ENCODE assay signal across 21 cellular contexts in genomic region chr14:31126680-31127079, GRCh38.
DNase-seq lines count a peak whose midpoint lies in the region; ATAC-seq, FAIRE-seq and TF ChIP-seq lines count a peak whose summit lies in the region.
"Had no signal": no experiment of that assay in that cellular context is flagged by ENCODE, and none has a peak within 500 bp of the region (broad histone marks: within the 10 kb centered on the region; RNA-seq: fewer than 3 reads in every experiment).

No MANE protein-coding gene starts in this region.

- no peaks in the 10 kb centered on the region for H3K9me2 ChIP-seq in OCI-LY7 (ENCODE audit: insufficient read depth, low read length)

- BruUV-seq in HepG2 (replicated peaks; lab: Mats Ljungman, UMichigan) = no TSS peak
- no TSS peak for BruUV-seq in OCI-LY7 (replicated peaks; lab: Mats Ljungman, UMichigan)

- no peak for DNase-seq in HepG2 (ENCODE audit: low spot score)
- DNase-seq in right lobe of liver = no peak
- DNase-seq in T-helper 17 cell = no peak
- DNase-seq in immature natural killer cell = no peak
- DNase-seq in kidney = no peak
- DNase-seq in NCI-H2171 treated with DMSO at 0.1 percent for 48 hours (lab: John Stamatoyannopoulos, UW) = no peak
- DNase-seq in OCI-LY7 (ENCODE audit: low spot score) = no peak
- DNase-seq: AML-193; Caco-2; Calu3; CD8-positive, alpha-beta T cell; DMS79 treated with DMSO at 0.1 percent for 48 hours; GF-D8 had no signal

- TF ChIP-seq CTCF in HepG2 (CRISPR knock-in tag; IDR thresholded peaks at IDR 0.05) (no peak), right lobe of liver (IDR thresholded peaks at IDR 0.05) (no peak), kidney (IDR thresholded peaks at IDR 0.05; ENCODE audit: borderline replicate concordance, extremely low read depth, insufficient read depth) (no peak), OCI-LY7 (conservative IDR thresholded peaks at IDR 0.05; ENCODE audit: low read length) (no peak)

- no peaks in the 10 kb centered on the region for H3K27me3 Mint-ChIP-seq in T-helper 17 cell
- H3K27me3 Mint-ChIP-seq in immature natural killer cell (ENCODE audit: low read depth in 3 of 3) = peaks cover 6 to 13% (median 10%) of the 10 kb centered on the region in 3 donors
- H3K27me3 Mint-ChIP-seq: B cell had no signal

- H3K4me1 Mint-ChIP-seq in T-helper 17 cell = peaks cover 36% of the 10 kb centered on the region
- H3K4me1 Mint-ChIP-seq in immature natural killer cell = peaks cover 48 to 54% of the 10 kb centered on the region in 2 donors

- H3K79me2 ChIP-seq in HepG2 (ENCODE audit: insufficient read depth, low read length) (no peaks in the 10 kb centered on the region), OCI-LY7 (ENCODE audit: insufficient read depth, low read depth, low read length) (no peaks in the 10 kb centered on the region)

- H3K27me3 ChIP-seq in HepG2 (ENCODE audit: control insufficient read depth in 1 of 2, insufficient read depth in 2 of 2, low read length in 2 of 2) = no peaks in the 10 kb centered on the region
- no peaks in the 10 kb centered on the region for H3K27me3 ChIP-seq in right lobe of liver
- H3K27me3 ChIP-seq: BLaER1 treated with 17β-estradiol and CSF1 and Interleukin-3, amounts not matched to agents 10 nM and 100 nM had no signal

- ATAC-seq in HepG2 = no peak
- no peak for ATAC-seq in right lobe of liver
- no peak for ATAC-seq in T-helper 17 cell
- ATAC-seq: A549; CD8-positive, alpha-beta T cell had no signal

- peaks cover 51 to 90% of the 10 kb centered on the region in 2 experiments for H3K36me3 ChIP-seq in HepG2 (replicated peaks in 1 of 2; ENCODE audit: control insufficient read depth in 1 of 2, insufficient read depth in 2 of 2, low read length in 2 of 2)
- peaks cover 0 to 97% (median 38%) of the 10 kb centered on the region in 4 donors for H3K36me3 ChIP-seq in right lobe of liver
- H3K36me3 ChIP-seq in kidney (ENCODE audit: control insufficient read depth in 1 of 2, insufficient read depth in 2 of 2, low read length in 2 of 2) = peaks cover 31 to 46% of the 10 kb centered on the region in 2 donors
- peaks cover 93% of the 10 kb centered on the region for H3K36me3 ChIP-seq in OCI-LY7 (ENCODE audit: insufficient read depth, low read length)

- no peak overlapping the region for H3K4me3 Mint-ChIP-seq in T-helper 17 cell
- H3K4me3 Mint-ChIP-seq in immature natural killer cell = peak overlapping the region in 3 of 5 donors; percentile 5 to 46 (median 26)
- H3K4me3 Mint-ChIP-seq: B cell; CD8-positive, alpha-beta T cell had no signal

- no peak overlapping the region for H3K27ac ChIP-seq in HepG2 (ENCODE audit: extremely low read length, insufficient read depth, low read length)
- H3K27ac ChIP-seq in right lobe of liver = peak overlapping the region in 1 of 3 donors; percentile 66
- H3K27ac ChIP-seq in kidney (ENCODE audit: low read depth in 2 of 2, low read length in 2 of 2) = no peak overlapping the region
- no peak overlapping the region for H3K27ac ChIP-seq in OCI-LY7 (ENCODE audit: low read depth, low read length, poor library complexity, severe bottlenecking)
- H3K27ac ChIP-seq: 22Rv1; A549; BLaER1 treated with 17β-estradiol and CSF1 and Interleukin-3, amounts not matched to agents 10 nM and 100 nM; C4-2B had no signal

- no peak for TF ChIP-seq POLR2A in HepG2 (IDR thresholded peaks at IDR 0.05; ENCODE audit: insufficient read depth in 1 of 2, low read depth in 2 of 2, low read length in 2 of 2)
- no peak for TF ChIP-seq POLR2A in right lobe of liver (IDR thresholded peaks at IDR 0.05)

- 98% methylated on average over 7 of the region's 7 CpGs for WGBS in HepG2 (ENCODE audit: low lambda C conversion rate)
- WGBS in right lobe of liver (ENCODE audit: insufficient coverage, low coverage, low lambda C conversion rate, missing lambda C conversion rate) = 80% methylated on average over 1 of the region's 7 CpGs

- POLR2A ChIA-PET in HepG2 (lab: Yijun Ruan, JAX) = no interaction called here
- POLR2A ChIA-PET in OCI-LY7 (lab: Charles Lee) = interaction anchor here (0.6 to 1.6 kb wide), 7 partner anchors 9 to 504 kb away, joined by 3 to 5 read pairs (median 3); no protein-coding TSS in a partner anchor

- TF ChIP-seq EP300 in HepG2 (IDR thresholded peaks at IDR 0.05; ENCODE audit: low read depth in 2 of 2, low read length in 2 of 2) (no peak), HepG2 (CRISPR knock-in tag; IDR thresholded peaks at IDR 0.05; ENCODE audit: borderline replicate concordance) (no peak)

- H3K4me1 ChIP-seq in HepG2 (ENCODE audit: insufficient read depth, low read length) (peaks cover 16% of the 10 kb centered on the region), right lobe of liver (peaks cover 0 to 11% (median 5%) of the 10 kb centered on the region in 4 donors), kidney (ENCODE audit: control insufficient read depth in 1 of 2, insufficient read depth in 1 of 2, low read depth in 1 of 2, low read length in 2 of 2) (peaks cover 0 to 3% of the 10 kb centered on the region in 2 donors), OCI-LY7 (ENCODE audit: insufficient read depth, low read length, poor library complexity, severe bottlenecking) (peaks cover 9% of the 10 kb centered on the region)
- H3K4me1 ChIP-seq: A549, Caco-2 had no signal

- H3K4me2 ChIP-seq in HepG2 (ENCODE audit: low read depth, low read length) (no peak overlapping the region), OCI-LY7 (ENCODE audit: low read length) (no peak overlapping the region)
- H3K4me2 ChIP-seq: A549; BLaER1 treated with 17β-estradiol and CSF1 and Interleukin-3, amounts not matched to agents 10 nM and 100 nM had no signal

- H2AFZ ChIP-seq in HepG2 (ENCODE audit: low read length) (no peak overlapping the region), OCI-LY7 (ENCODE audit: low read length) (no peak overlapping the region)

- H4K20me1 ChIP-seq in HepG2 (ENCODE audit: insufficient read depth, low read length) (no peaks in the 10 kb centered on the region), OCI-LY7 (ENCODE audit: insufficient read depth, low read length) (peaks cover 8% of the 10 kb centered on the region; the same call in 1 of the 2 replicates)

- H3K9me3 ChIP-seq in HepG2 (ENCODE audit: low read length) (no peaks in the 10 kb centered on the region), right lobe of liver (no peaks in the 10 kb centered on the region), T-helper 17 cell (ENCODE audit: control insufficient read depth, low read length, poor library complexity, severe bottlenecking) (no peaks in the 10 kb centered on the region), kidney (ENCODE audit: control insufficient read depth in 1 of 2, low read length in 2 of 2) (no peaks in the 10 kb centered on the region), OCI-LY7 (ENCODE audit: low read length) (no peaks in the 10 kb centered on the region)
- H3K9me3 ChIP-seq: A549; BLaER1 treated with 17β-estradiol and CSF1 and Interleukin-3, amounts not matched to agents 10 nM and 100 nM; Caco-2 had no signal

- H3K9ac ChIP-seq in HepG2 (ENCODE audit: insufficient read depth, low read depth, low read length) = no peak overlapping the region
- no peak overlapping the region for H3K9ac ChIP-seq in kidney (ENCODE audit: low read length in 2 of 2)
- H3K9ac ChIP-seq: BLaER1 treated with 17β-estradiol and CSF1 and Interleukin-3, amounts not matched to agents 10 nM and 100 nM had no signal

- FAIRE-seq in HepG2 (lab: Jason Lieb, UNC) (no peak), kidney (lab: Jason Lieb, UNC) (no peak)
- FAIRE-seq: D721Med, GM12891, GM19239 had no signal

- H3K27ac Mint-ChIP-seq in T-helper 17 cell (peak overlapping the region; percentile 97), immature natural killer cell (peak overlapping the region in 4 of 6 donors; percentile 13 to 74 (median 59))
- H3K27ac Mint-ChIP-seq: B cell; CD8-positive, alpha-beta T cell had no signal

- intact Hi-C loops in HepG2 (cut with micrococcal nuclease; ENCODE audit: unreplicated experiment) = no loop called here
- intact Hi-C loops in right lobe of liver (cut with DNase I) = no loop called here
- intact Hi-C loops in kidney (cut with DNase I) = no loop called here
- intact Hi-C loops in OCI-LY7 (cut with micrococcal nuclease; ENCODE audit: unreplicated experiment) = no loop called here

- H3K4me3 ChIP-seq in HepG2 (replicated peaks in 1 of 3; ENCODE audit: insufficient read depth in 1 of 3, low read depth in 2 of 3, low read length in 3 of 3) = no peak overlapping the region
- no peak overlapping the region for H3K4me3 ChIP-seq in right lobe of liver
- no peak overlapping the region for H3K4me3 ChIP-seq in kidney (ENCODE audit: low read length in 2 of 2)
- H3K4me3 ChIP-seq in OCI-LY7 (ENCODE audit: low read depth, low read length, poor library complexity, severe bottlenecking) = no peak overlapping the region
- H3K4me3 ChIP-seq: A549; BLaER1 treated with 17β-estradiol and CSF1 and Interleukin-3, amounts not matched to agents 10 nM and 100 nM had no signal

- in situ Hi-C loops in HepG2 (cut with HindIII; ENCODE audit: extremely low pct_ligation_motif_present, low pct_unique_long_range_greater_than_20kb) = no loop called here

- CTCF ChIA-PET in HepG2 (lab: Yijun Ruan, JAX; ENCODE audit: low intra/inter-chr PET ratio, low total read pairs) = no interaction called here
- CTCF ChIA-PET in OCI-LY7 (lab: Charles Lee; ENCODE audit: unreplicated experiment) = no interaction called here

- no peak for TF ChIP-seq RAD21 in HepG2 (CRISPR knock-in tag; IDR thresholded peaks at IDR 0.05)

- no peaks in the 10 kb centered on the region for H3K9me3 Mint-ChIP-seq in immature natural killer cell
- H3K9me3 Mint-ChIP-seq: CD8-positive, alpha-beta T cell had no signal

- peaks cover 10% of the 10 kb centered on the region for H3K36me3 Mint-ChIP-seq in T-helper 17 cell (ENCODE audit: low read depth)
- H3K36me3 Mint-ChIP-seq in immature natural killer cell = peaks cover 25 to 65% (median 62%) of the 10 kb centered on the region in 3 donors

TF ChIP-seq in HepG2, 621 proteins besides CTCF, POLR2A, EP300 and RAD21 (continues in another document):
- TF ChIP-seq RFX3 (CRISPR knock-in tag; IDR thresholded peaks at IDR 0.05) = no peak
- TF ChIP-seq CREB1 (IDR thresholded peaks at IDR 0.05) = peak; percentile 55; the same call in 1 of the 2 replicates
- TF ChIP-seq CREB1 (CRISPR knock-in tag; IDR thresholded peaks at IDR 0.05) = no peak
- TF ChIP-seq MED1 (CRISPR knock-in tag; IDR thresholded peaks at IDR 0.05) = no peak
- TF ChIP-seq ZNF772 (CRISPR knock-in tag; IDR thresholded peaks at IDR 0.05) = no peak
- no peak for TF ChIP-seq CHCHD3 (CRISPR knock-in tag; IDR thresholded peaks at IDR 0.05)
- no peak for TF ChIP-seq ZNF12 (CRISPR knock-in tag; IDR thresholded peaks at IDR 0.05)
- no peak for TF ChIP-seq MYC (CRISPR knock-in tag; IDR thresholded peaks at IDR 0.05; ENCODE audit: borderline replicate concordance)
- TF ChIP-seq RBM22 (optimal IDR thresholded peaks at IDR 0.05; ENCODE audit: low read length) = peak; percentile 97
- TF ChIP-seq FOSL1 (CRISPR knock-in tag; IDR thresholded peaks at IDR 0.05; ENCODE audit: borderline replicate concordance) = no peak
- TF ChIP-seq SMC3 (IDR thresholded peaks at IDR 0.05; ENCODE audit: low read length) = no peak
- TF ChIP-seq EHMT2 (IDR thresholded peaks at IDR 0.05; ENCODE audit: borderline replicate concordance, low read depth, low read length) = no peak
- no peak for TF ChIP-seq NFIC (IDR thresholded peaks at IDR 0.05; ENCODE audit: low read length)
- no peak for TF ChIP-seq ZNF644 (CRISPR knock-in tag; IDR thresholded peaks at IDR 0.05; ENCODE audit: low read depth)
